Comparison of ENCODE assay signal across 9 cellular contexts in the genomic region with DNA sequence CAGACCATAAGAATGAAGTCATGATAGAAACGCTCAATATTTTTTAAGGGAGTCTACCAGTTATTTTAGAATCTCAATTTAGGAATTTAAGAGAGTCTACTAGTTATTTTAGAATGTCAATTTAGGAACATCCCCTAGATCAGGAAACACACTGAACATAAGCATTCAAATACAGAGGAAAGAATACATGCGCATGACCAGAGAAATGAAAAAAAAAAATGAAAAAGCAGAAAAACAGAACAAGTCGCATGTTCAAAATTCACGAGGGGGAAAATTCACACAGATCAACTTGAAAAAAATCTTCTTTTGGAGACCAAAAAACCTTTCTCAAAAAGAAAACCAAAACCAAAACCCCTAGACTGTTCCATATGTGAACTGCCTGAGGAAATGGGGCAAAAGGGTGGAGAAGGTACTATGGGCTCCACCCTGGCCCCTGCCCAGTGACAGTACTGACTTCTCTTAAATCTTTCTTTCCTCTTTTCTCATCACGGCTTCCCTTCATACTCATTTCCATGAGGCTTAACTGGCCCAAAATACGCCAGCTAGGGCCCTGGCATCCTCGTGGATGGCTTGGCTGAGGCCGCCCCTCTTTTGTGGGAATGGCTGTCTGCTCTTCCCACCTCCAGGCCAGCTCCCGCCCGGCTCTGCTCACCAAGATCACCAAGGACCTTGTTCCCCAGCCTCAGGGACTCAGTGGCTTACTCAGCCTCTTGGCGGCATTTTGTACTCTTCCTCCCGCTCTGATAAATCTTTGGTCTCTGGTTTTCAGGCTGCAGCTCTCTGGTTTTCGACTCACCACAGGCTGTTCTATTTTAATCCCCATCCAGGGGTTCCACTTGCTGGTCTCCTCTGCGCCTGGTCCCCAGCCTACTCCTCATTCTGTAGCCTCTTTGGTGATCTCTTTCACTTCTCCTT. TPM values are rescaled to one million over a fixed set of nuclear protein-coding genes. Genes with fewer than 3 reads are reported as not detected.
DNase-seq lines count a peak whose midpoint lies in the region; ATAC-seq and TF ChIP-seq lines count a peak whose summit lies in the region.
"Had no signal": no experiment of that assay in that cellular context is flagged by ENCODE, and none has a peak within 500 bp of the region (broad histone marks: within the 10 kb centered on the region; RNA-seq: fewer than 3 reads in every experiment).

No MANE protein-coding gene starts in this region.

- TF ChIP-seq POLR2A in GM19193 (IDR thresholded peaks at IDR 0.05; ENCODE audit: extremely low read depth, insufficient read depth, insufficient read length), result peak; percentile 27

- peaks cover 55% of the 10 kb centered on the region for H3K4me1 Mint-ChIP-seq in activated T-helper 17 cell treated with anti-CD3 and anti-CD28 coated beads, Interleukin-2, amount 50 U/mL, for 72 hours

- H3K27ac Mint-ChIP-seq in activated T-helper 17 cell treated with anti-CD3 and anti-CD28 coated beads, Interleukin-2, amount 50 U/mL, for 72 hours, result peak overlapping the region; percentile 98

- no peaks in the 10 kb centered on the region for H3K27me3 Mint-ChIP-seq in activated T-helper 17 cell treated with anti-CD3 and anti-CD28 coated beads, Interleukin-2, amount 50 U/mL, for 72 hours

- TF ChIP-seq CTCF in AG09309 (IDR thresholded peaks at IDR 0.05; ENCODE audit: control insufficient read depth, insufficient read depth, low read depth, low read length, missing control alignments), result no peak

- peaks cover 21% of the 10 kb centered on the region for H3K36me3 Mint-ChIP-seq in activated T-helper 17 cell treated with anti-CD3 and anti-CD28 coated beads, Interleukin-2, amount 50 U/mL, for 72 hours (ENCODE audit: low read depth)

- no peaks in the 10 kb centered on the region for H3K9me3 Mint-ChIP-seq in activated T-helper 17 cell treated with anti-CD3 and anti-CD28 coated beads, Interleukin-2, amount 50 U/mL, for 72 hours

- peaks cover 35% of the 10 kb centered on the region for H3K4me1 ChIP-seq in mesodermal cell (ENCODE audit: control insufficient read depth, insufficient read depth, low read length, poor library complexity, severe bottlenecking)

- ATAC-seq in HG03175 (IDR thresholded peaks at IDR 0.05; ENCODE audit: unreplicated experiment) (peak; percentile 70), HG03521 (IDR thresholded peaks at IDR 0.05; ENCODE audit: unreplicated experiment) (no peak)
- ATAC-seq in activated T-helper 17 cell treated with anti-CD3 and anti-CD28 coated beads, Interleukin-2, amount 50 U/mL, for 72 hours (replicated peaks), result peak; percentile 72

- H3K9me3 ChIP-seq in mesodermal cell (ENCODE audit: control insufficient read depth, low read length), result no peaks in the 10 kb centered on the region
- H3K9me3 ChIP-seq: psoas muscle had no signal

- peaks cover 15% of the 10 kb centered on the region for H3K36me3 ChIP-seq in mesodermal cell (ENCODE audit: control insufficient read depth, insufficient read depth, low read length)

- peak overlapping the region; percentile 3 for H3K27ac ChIP-seq in mesodermal cell (ENCODE audit: low read depth, low read length, severe bottlenecking)
- H3K27ac ChIP-seq: psoas muscle had no signal

- H3K4me3 ChIP-seq in AG09309 (ENCODE audit: control insufficient read depth, low read depth, low read length), result 0 out of 2 replicates have a peak overlapping the region, but pooled peaks have one; percentile 2
- H3K4me3 ChIP-seq in mesodermal cell (ENCODE audit: extremely low read depth, insufficient read depth, low read length, poor library complexity, severe bottlenecking), result no peak overlapping the region
- H3K4me3 ChIP-seq: psoas muscle had no signal

- WGBS in mesodermal cell (ENCODE audit: insufficient coverage in 2 of 2), 2 experiments, result 85 to 89% methylated on average over 9 to 12 of the region's 14 CpGs

- H3K4me3 Mint-ChIP-seq in activated T-helper 17 cell treated with anti-CD3 and anti-CD28 coated beads, Interleukin-2, amount 50 U/mL, for 72 hours, result peak overlapping the region; percentile 99

- DNase-seq in AG09309 (ENCODE audit: low read depth) (no peak), kidney glomerular epithelial cell (lab: John Stamatoyannopoulos, UW) (no peak), DMS53 treated with DMSO at 0.1 percent for 48 hours (lab: John Stamatoyannopoulos, UW; ENCODE audit: unreplicated experiment) (no peak)

RNA-seq across cellular contexts. Expression of a gene that starts 11.2 kb away (rescaled TPM):
- 10 to 100 TPM; 12.9 to 19.0 TPM for total RNA-seq in activated T-helper 17 cell treated with anti-CD3 and anti-CD28 coated beads, Interleukin-2, amount 50 U/mL, for 72 hours
- polyA plus RNA-seq in mesodermal cell (2013, experiment 1 of 2), result 14.3 TPM
- 14.5 TPM for polyA plus RNA-seq in mesodermal cell (2013, experiment 2 of 2)
